ENCODE assay signal across 1 cellular context in genomic region chr5:119452373-119453044, GRCh38.
TF ChIP-seq lines count a peak whose summit lies in the region.

TSS of gene HSD17B4 (plus strand) at chr5:119452497. CDS start at chr5:119452576, 79 bp downstream.

TF ChIP-seq in HepG2, 621 proteins besides CTCF, POLR2A, EP300 and RAD21 (continued from another document and continues in another):
- TF ChIP-seq ZNF788 (CRISPR knock-in tag; IDR thresholded peaks at IDR 0.05; ENCODE audit: borderline replicate concordance) (peak; percentile 49; the same call in 1 of the 2 replicates), FOXP1 (IDR thresholded peaks at IDR 0.05) (no peak), FOXP1 (CRISPR knock-in tag; IDR thresholded peaks at IDR 0.05) (peak; percentile 69; the same call in 1 of the 2 replicates), NFE2L2 (IDR thresholded peaks at IDR 0.05; ENCODE audit: low read length) (no peak; the same call in 1 of the 2 replicates), ZMYM2 (CRISPR knock-in tag; IDR thresholded peaks at IDR 0.05) (peak; percentile 20; the same call in 1 of the 2 replicates), HES4 (CRISPR knock-in tag; IDR thresholded peaks at IDR 0.05; ENCODE audit: borderline replicate concordance) (peak; percentile 47; the same call in 1 of the 2 replicates), JUND (CRISPR knock-in tag; IDR thresholded peaks at IDR 0.05) (0 out of 2 replicates have a peak, but pooled peaks have one; percentile 58), ZNF567 (CRISPR knock-in tag; IDR thresholded peaks at IDR 0.05; ENCODE audit: borderline replicate concordance) (0 out of 2 replicates have a peak, but pooled peaks have one; percentile 83), TFE3 (CRISPR knock-in tag; IDR thresholded peaks at IDR 0.05) (peak; percentile 50), ZBTB8A (CRISPR knock-in tag; IDR thresholded peaks at IDR 0.05; ENCODE audit: borderline replicate concordance, low read depth) (no peak), NR2F1 (CRISPR knock-in tag; IDR thresholded peaks at IDR 0.05) (peak; percentile 20 to 34; a peak in 2 of 4 replicates), HMG20A (CRISPR knock-in tag; IDR thresholded peaks at IDR 0.05; ENCODE audit: borderline replicate concordance) (peak; percentile 71; the same call in 1 of the 2 replicates), RORA (CRISPR knock-in tag; IDR thresholded peaks at IDR 0.05) (peak; percentile 62; the same call in 1 of the 2 replicates), NCOA2 (CRISPR knock-in tag; IDR thresholded peaks at IDR 0.05) (peak; percentile 88), ZFP91 (CRISPR knock-in tag; IDR thresholded peaks at IDR 0.05; ENCODE audit: borderline replicate concordance) (peak; percentile 92), RBM22 (optimal IDR thresholded peaks at IDR 0.05; ENCODE audit: low read length) (no peak), EED (CRISPR knock-in tag; IDR thresholded peaks at IDR 0.05) (no peak), SP5 (CRISPR knock-in tag; IDR thresholded peaks at IDR 0.05; ENCODE audit: borderline replicate concordance, low read depth) (peak; percentile 68), ATF5 (CRISPR knock-in tag; IDR thresholded peaks at IDR 0.05; ENCODE audit: low read depth) (no peak), MED8 (CRISPR knock-in tag; IDR thresholded peaks at IDR 0.05; ENCODE audit: insufficient replicate concordance) (peak; percentile 69), NFYB (CRISPR knock-in tag; IDR thresholded peaks at IDR 0.05) (peak; percentile 71), FOXA3 (CRISPR knock-in tag; IDR thresholded peaks at IDR 0.05) (peak; percentile 66), BHLHE40 (IDR thresholded peaks at IDR 0.05; ENCODE audit: low read length) (no peak), ZBTB20 (CRISPR knock-in tag; IDR thresholded peaks at IDR 0.05; ENCODE audit: borderline replicate concordance, low read depth) (0 out of 2 replicates have a peak, but pooled peaks have one; percentile 17), GRHL1 (CRISPR knock-in tag; conservative IDR thresholded peaks at IDR 0.05) (no peak), HIC2 (CRISPR knock-in tag; IDR thresholded peaks at IDR 0.05; ENCODE audit: low read depth) (no peak), ZNF362 (CRISPR knock-in tag; IDR thresholded peaks at IDR 0.05; ENCODE audit: borderline replicate concordance) (0 out of 2 replicates have a peak, but pooled peaks have one; percentile 37), ZNF737 (CRISPR knock-in tag; IDR thresholded peaks at IDR 0.05; ENCODE audit: borderline replicate concordance) (peak; percentile 18; the same call in 1 of the 2 replicates), ZMYM3 (CRISPR knock-in tag; IDR thresholded peaks at IDR 0.05) (peak; percentile 39), ZNF326 (CRISPR knock-in tag; IDR thresholded peaks at IDR 0.05; ENCODE audit: borderline replicate concordance) (no peak), ZBTB46 (CRISPR knock-in tag; IDR thresholded peaks at IDR 0.05; ENCODE audit: borderline replicate concordance) (no peak), REL (CRISPR knock-in tag; conservative IDR thresholded peaks at IDR 0.05) (peak; percentile 65), CREM (IDR thresholded peaks at IDR 0.05) (peak; percentile 90), CREM (CRISPR knock-in tag; IDR thresholded peaks at IDR 0.05) (no peak), ZNF619 (CRISPR knock-in tag; IDR thresholded peaks at IDR 0.05) (peak; percentile 89; the same call in 1 of the 2 replicates), ARID3A (IDR thresholded peaks at IDR 0.05; ENCODE audit: low read depth, low read length) (peak; percentile 42; the same call in 1 of the 2 replicates), TCF12 (IDR thresholded peaks at IDR 0.05) (no peak), TCF12 (CRISPR knock-in tag; IDR thresholded peaks at IDR 0.05) (peak; percentile 78; the same call in 1 of the 2 replicates), HHEX (CRISPR knock-in tag; IDR thresholded peaks at IDR 0.05) (peak; percentile 72), ARNT2 (CRISPR knock-in tag; IDR thresholded peaks at IDR 0.05; ENCODE audit: low read depth) (peak; percentile 82), POGZ (CRISPR knock-in tag; IDR thresholded peaks at IDR 0.05) (0 out of 2 replicates have a peak, but pooled peaks have one; percentile 24), ZNF710 (CRISPR knock-in tag; IDR thresholded peaks at IDR 0.05; ENCODE audit: borderline replicate concordance) (peak; percentile 88; the same call in 1 of the 2 replicates), ZNF24 (IDR thresholded peaks at IDR 0.05) (peak; percentile 82), ZSCAN12 (CRISPR knock-in tag; IDR thresholded peaks at IDR 0.05) (no peak), MXI1 (IDR thresholded peaks at IDR 0.05; ENCODE audit: borderline replicate concordance, low read depth, low read length) (peak; percentile 55; the same call in 1 of the 3 replicates), HMGXB4 (CRISPR knock-in tag; IDR thresholded peaks at IDR 0.05; ENCODE audit: borderline replicate concordance in 1 of 2, low read depth in 1 of 2) (peak; percentile 60 to 80; a peak in 2 of 4 replicates), ZNF614 (CRISPR knock-in tag; IDR thresholded peaks at IDR 0.05; ENCODE audit: borderline replicate concordance) (peak; percentile 66; the same call in 1 of the 2 replicates)
